18 cellular contexts compared by ENCODE assay signal in genomic region chr4:26267087-26267486, GRCh38. TPM values are rescaled to one million over a fixed set of nuclear protein-coding genes. Genes with fewer than 3 reads are reported as not detected.
A peak's percentile ranks its signal among the peaks of the same experiment; 100 is the strongest.
DNase-seq lines count a peak whose midpoint lies in the region; ATAC-seq and TF ChIP-seq lines count a peak whose summit lies in the region.
"Had no signal": no experiment of that assay in that cellular context is flagged by ENCODE, and none has a peak within 500 bp of the region (broad histone marks: within the 10 kb centered on the region; RNA-seq: fewer than 3 reads in every experiment).

No MANE protein-coding gene starts in this region.

- H3K9ac ChIP-seq in Karpas-422 (ENCODE audit: low read length): no peak overlapping the region

- no peak overlapping the region for H2AFZ ChIP-seq in Karpas-422 (ENCODE audit: low read length)

- CTCF ChIA-PET in BJ (lab: Yijun Ruan, JAX): no interaction called here
- CTCF ChIA-PET in T-cell (lab: Charles Lee): no interaction called here

- H3K4me3 ChIP-seq in BJ (ENCODE audit: low read depth, low read length) (no peak overlapping the region), esophagus muscularis mucosa (no peak overlapping the region), gastrocnemius medialis (no peak overlapping the region), Karpas-422 (ENCODE audit: low read length) (no peak overlapping the region)
- H3K4me3 ChIP-seq: vagina had no signal

- no peak for TF ChIP-seq POLR2A in esophagus muscularis mucosa (IDR thresholded peaks at IDR 0.05; ENCODE audit: low read depth)
- no peak for TF ChIP-seq POLR2A in gastrocnemius medialis (IDR thresholded peaks at IDR 0.05)

- no peaks in the 10 kb centered on the region for H3K36me3 Mint-ChIP-seq in T-cell

- no peaks in the 10 kb centered on the region for H3K9me3 Mint-ChIP-seq in T-cell
- H3K9me3 Mint-ChIP-seq: activated CD8-positive, alpha-beta T cell treated with anti-CD3 and anti-CD28 coated beads for 36 hours; dendritic cell treated with granulocyte-macrophage colony-stimulating factor and Interleukin-4, amounts not matched to agents 40 ng/mL and 50 ng/mL, for 4 days had no signal

- no peaks in the 10 kb centered on the region for H4K20me1 ChIP-seq in Karpas-422 (ENCODE audit: insufficient read depth, low read depth, low read length)

- WGBS in esophagus muscularis mucosa: 37% methylated on average over 1 of the region's 1 CpG

- no peak overlapping the region for H3K27ac Mint-ChIP-seq in T-cell
- H3K27ac Mint-ChIP-seq: activated CD8-positive, alpha-beta T cell treated with anti-CD3 and anti-CD28 coated beads for 36 hours; dendritic cell treated with granulocyte-macrophage colony-stimulating factor and Interleukin-4, amounts not matched to agents 40 ng/mL and 50 ng/mL, for 4 days had no signal

- POLR2A ChIA-PET in BJ (lab: Charles Lee): no interaction called here
- POLR2A ChIA-PET in T-cell (lab: Charles Lee): no interaction called here

- in situ Hi-C loops in gastrocnemius medialis (cut with MboI; ENCODE audit: low sequenced_read_pairs in 4 of 4): no loop called here

- H3K27ac ChIP-seq in esophagus muscularis mucosa (replicated peaks in 1 of 4) (peak overlapping the region in 2 of 4 donors; percentile 7), gastrocnemius medialis (peak overlapping the region in 1 of 4 donors; percentile 7), Karpas-422 (ENCODE audit: low read length) (no peak overlapping the region)
- H3K27ac ChIP-seq: vagina had no signal

- H3K4me3 Mint-ChIP-seq in T-cell: no peak overlapping the region
- H3K4me3 Mint-ChIP-seq: activated CD8-positive, alpha-beta T cell treated with anti-CD3 and anti-CD28 coated beads for 36 hours; dendritic cell treated with granulocyte-macrophage colony-stimulating factor and Interleukin-4, amounts not matched to agents 40 ng/mL and 50 ng/mL, for 4 days had no signal

- H3K36me3 ChIP-seq in BJ (ENCODE audit: control insufficient read depth, insufficient read depth, low read length) (no peaks in the 10 kb centered on the region), esophagus muscularis mucosa (no peaks in the 10 kb centered on the region), gastrocnemius medialis (no peaks in the 10 kb centered on the region), Karpas-422 (ENCODE audit: insufficient read depth, low read length) (no peaks in the 10 kb centered on the region)
- H3K36me3 ChIP-seq: vagina had no signal

- H3K27me3 ChIP-seq in BJ (ENCODE audit: control insufficient read depth, insufficient read depth, low read length): no peaks in the 10 kb centered on the region; the same call in 1 of the 2 replicates
- no peaks in the 10 kb centered on the region for H3K27me3 ChIP-seq in esophagus muscularis mucosa
- H3K27me3 ChIP-seq in gastrocnemius medialis: no peaks in the 10 kb centered on the region
- H3K27me3 ChIP-seq in Karpas-422 (ENCODE audit: low read length): no peaks in the 10 kb centered on the region
- H3K27me3 ChIP-seq: vagina had no signal

- no peaks in the 10 kb centered on the region for H3K9me2 ChIP-seq in Karpas-422 (replicated peaks; ENCODE audit: insufficient read depth, low read length)

- H3K4me2 ChIP-seq in Karpas-422 (ENCODE audit: low read depth, low read length, poor library complexity, severe bottlenecking): no peak overlapping the region

- peaks cover 0 to 28% (median 26%) of the 10 kb centered on the region in 4 donors for H3K4me1 ChIP-seq in esophagus muscularis mucosa
- H3K4me1 ChIP-seq in gastrocnemius medialis: no peaks in the 10 kb centered on the region
- no peaks in the 10 kb centered on the region; the same call in 1 of the 2 replicates for H3K4me1 ChIP-seq in Karpas-422 (ENCODE audit: low read length)
- H3K4me1 ChIP-seq: vagina had no signal

- H3K79me2 ChIP-seq in Karpas-422 (ENCODE audit: low read length): no peaks in the 10 kb centered on the region

- H3K27me3 Mint-ChIP-seq in T-cell: peaks cover 3 to 11% of the 10 kb centered on the region in 2 donors
- H3K27me3 Mint-ChIP-seq: dendritic cell treated with granulocyte-macrophage colony-stimulating factor and Interleukin-4, amounts not matched to agents 40 ng/mL and 50 ng/mL, for 4 days had no signal

- TF ChIP-seq EP300 in esophagus muscularis mucosa (IDR thresholded peaks at IDR 0.05): no peak

- no peaks in the 10 kb centered on the region for H3K4me1 Mint-ChIP-seq in T-cell

- H3K9me3 ChIP-seq in esophagus muscularis mucosa: no peaks in the 10 kb centered on the region
- H3K9me3 ChIP-seq in gastrocnemius medialis: no peaks in the 10 kb centered on the region
- H3K9me3 ChIP-seq in Karpas-422 (ENCODE audit: low read length): no peaks in the 10 kb centered on the region
- H3K9me3 ChIP-seq: vagina had no signal

- ATAC-seq in gastrocnemius medialis: peak; percentile 70 to 76
- no peak for ATAC-seq in T-cell (replicated peaks in 1 of 4)
- ATAC-seq in GM19328 (IDR thresholded peaks at IDR 0.05; ENCODE audit: unreplicated experiment): no peak
- ATAC-seq: activated CD8-positive, alpha-beta T cell treated with anti-CD3 and anti-CD28 coated beads for 36 hours; SK-N-SH treated with all-trans-retinoic acid at 6 μM for 48 hours had no signal

- DNase-seq in BJ (ENCODE audit: low read depth) (peak; percentile 26), esophagus muscularis mucosa (ENCODE audit: extremely low spot score) (peak; percentile 94), left kidney (ENCODE audit: low read depth, low spot score) (peak; percentile 19), gastrocnemius medialis (peak; percentile 28 to 67), T-cell (no peak), NAMALWA (ENCODE audit: low spot score) (no peak), Karpas-422 (no peak)
- DNase-seq: activated CD8-positive, alpha-beta T cell treated with anti-CD3 and anti-CD28 coated beads for 36 hours; DMS 273 treated with DMSO at 0.1 percent for 48 hours; Kasumi-1; NCI-H1694; NCI-H510A treated with DMSO at 0.1 percent for 48 hours; OCI-M1; stimulated activated CD4-positive, alpha-beta T cell treated with anti-CD3 and anti-CD28 coated beads, Interleukin-4, amount 100 ng/mL, for 4 hours had no signal

- intact Hi-C loops in esophagus muscularis mucosa (cut with DNase I): no loop called here
- intact Hi-C loops in gastrocnemius medialis (cut with DNase I; ENCODE audit: low total_unique reads): loop anchor here (5.0 kb wide), 1 partner anchor 185 kb away; no protein-coding TSS in a partner anchor

- no peak for TF ChIP-seq CTCF in BJ (IDR thresholded peaks at IDR 0.05; ENCODE audit: insufficient read depth, low read depth, low read length)
- TF ChIP-seq CTCF in esophagus muscularis mucosa (IDR thresholded peaks at IDR 0.05): no peak
- no peak for TF ChIP-seq CTCF in gastrocnemius medialis (IDR thresholded peaks at IDR 0.05 in 4 of 5, conservative IDR thresholded peaks at IDR 0.05 in 1 of 5)

RNA-seq across cellular contexts. Expression of gene RBPJ, which starts 53.7 kb away (rescaled TPM):
- 31.6 and 51.5 TPM in 2 replicates for polyA plus RNA-seq in BJ (2011; rRNA removed)
- 25.0 and 25.4 TPM in 2 replicates for polyA minus RNA-seq in BJ (2011; rRNA and poly(A)+ RNA removed)
- 10 to 100 TPM; 49.7 to 75.2 (median 60.8) TPM for total RNA-seq in esophagus muscularis mucosa
- 10 to 100 TPM; 22.8 to 73.3 (median 37.1) TPM for total RNA-seq in gastrocnemius medialis
- total RNA-seq in T-cell: 10 to 100 TPM; 55.6 to 81.1 (median 60.5) TPM
- 23.8 and 36.8 TPM in 2 replicates for total RNA-seq in Karpas-422 (2014; rRNA removed; shearing (Covaris generic); ENCODE audit: low replicate concordance)

Comparison
In these comparisons a context has a peak if more than half of its experiments do, and no peak if none do; other contexts are left out.
1. DNase-seq: peak in BJ (single experiment), esophagus muscularis mucosa (single experiment), left kidney (single experiment) and gastrocnemius medialis (2 of 2); none in T-cell (0 of 34), NAMALWA (single experiment) and Karpas-422 (single experiment).
2. ATAC-seq: peak in gastrocnemius medialis (2 of 2); none in T-cell (0 of 4) and GM19328 (single experiment).